1 cellular context compared by ENCODE assay signal in the genomic region with DNA sequence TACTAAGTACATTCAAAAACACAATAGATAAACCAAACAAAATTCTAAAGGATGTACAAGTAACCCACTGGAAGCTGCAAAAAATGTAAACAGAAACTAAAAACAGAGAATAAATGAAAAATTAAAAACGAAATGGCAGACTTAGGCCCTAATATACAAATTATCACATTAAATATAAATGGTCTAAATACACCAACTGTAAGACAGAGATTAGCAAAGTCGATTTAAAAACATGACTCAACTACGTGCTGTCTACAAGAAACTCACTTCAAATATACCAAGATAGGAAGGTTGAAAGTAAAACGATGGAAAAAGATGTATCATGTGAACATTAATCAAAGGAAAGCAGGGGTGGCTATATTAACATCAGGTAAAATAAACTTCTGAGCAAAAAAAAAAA.
TF ChIP-seq lines count a peak whose summit lies in the region.

No MANE protein-coding gene starts in this region.

TF ChIP-seq in HEK293T, 16 proteins besides CTCF, POLR2A, EP300 and RAD21 (continued from another document):
- TF ChIP-seq, protein P1, sequence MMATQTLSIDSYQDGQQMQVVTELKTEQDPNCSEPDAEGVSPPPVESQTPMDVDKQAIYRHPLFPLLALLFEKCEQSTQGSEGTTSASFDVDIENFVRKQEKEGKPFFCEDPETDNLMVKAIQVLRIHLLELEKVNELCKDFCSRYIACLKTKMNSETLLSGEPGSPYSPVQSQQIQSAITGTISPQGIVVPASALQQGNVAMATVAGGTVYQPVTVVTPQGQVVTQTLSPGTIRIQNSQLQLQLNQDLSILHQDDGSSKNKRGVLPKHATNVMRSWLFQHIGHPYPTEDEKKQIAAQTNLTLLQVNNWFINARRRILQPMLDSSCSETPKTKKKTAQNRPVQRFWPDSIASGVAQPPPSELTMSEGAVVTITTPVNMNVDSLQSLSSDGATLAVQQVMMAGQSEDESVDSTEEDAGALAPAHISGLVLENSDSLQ (IDR thresholded peaks at IDR 0.05) = no peak
- TF ChIP-seq ARNT (IDR thresholded peaks at IDR 0.05) = no peak
